In the genomic region with DNA sequence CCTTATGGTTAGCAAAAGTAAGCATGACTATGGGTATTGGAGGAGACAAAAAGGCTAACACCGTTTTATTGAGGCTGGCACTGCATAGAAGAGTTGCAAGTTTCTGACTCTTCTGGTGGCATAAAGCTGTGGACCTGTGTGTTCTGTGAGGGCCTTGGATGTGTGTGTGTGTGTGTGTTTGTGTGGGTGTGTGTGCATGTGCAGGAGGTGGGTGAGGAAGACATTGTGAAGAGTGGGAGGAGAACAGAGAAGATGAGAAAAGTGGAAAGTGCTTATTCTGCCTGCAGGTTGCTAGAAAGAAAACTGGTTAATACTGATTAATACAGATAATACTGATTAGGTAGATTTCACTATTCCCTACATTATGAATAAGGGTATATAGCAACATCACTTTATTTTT, we compare ENCODE assay signal across 34 cellular contexts.
"Had no signal": no experiment of that assay in that cellular context is flagged by ENCODE, and none has a peak within 500 bp of the region (broad histone marks: within the 10 kb centered on the region; RNA-seq: fewer than 3 reads in every experiment).

No MANE protein-coding gene starts in this region.

- H3K27me3 ChIP-seq: adrenal gland, body of pancreas, brain microvascular endothelial cell, breast epithelium had no signal

- DNase-seq: activated B cell treated with CpG ODN at 0.5 μM for 24 hours; activated CD4-positive, alpha-beta memory T cell treated with anti-CD3 and anti-CD28 coated beads for 36 hours; activated CD4-positive, alpha-beta T cell treated with anti-CD3 and anti-CD28 coated beads for 4 hours; activated CD4-positive, alpha-beta T cell treated with anti-CD3 and anti-CD28 coated beads, Interleukin-2, amount 10 ng/mL, durations not matched to agents 24 days and 14 days; activated CD4-positive, alpha-beta T cell treated with anti-CD3 and anti-CD28 coated beads, Interleukin-2, amount 50 U/mL, for 1 hour; activated CD4-positive, alpha-beta T cell treated with anti-CD3 and anti-CD28 coated beads, Interleukin-2, amount 50 U/mL, for 4 hours; activated CD4-positive, CD25-positive, alpha-beta regulatory T cell treated with anti-CD3 and anti-CD28 coated beads, Interleukin-2, amount 50 U/mL, for 72 hours; activated CD8-positive, alpha-beta memory T cell treated with anti-CD3 and anti-CD28 coated beads, Interleukin-2, amount 50 U/mL, for 4 hours; activated CD8-positive, alpha-beta T cell treated with anti-CD3 and anti-CD28 coated beads for 36 hours; activated effector memory CD4-positive, alpha-beta T cell treated with anti-CD3 and anti-CD28 coated beads, Interleukin-2, amount 50 U/mL, for 16 hours; activated gamma-delta T cell treated with Interleukin-2 at 50 U/mL for 16 hours; activated naive CD4-positive, alpha-beta T cell; activated naive CD4-positive, alpha-beta T cell treated with anti-CD3 and anti-CD28 coated beads for 36 hours; activated naive CD4-positive, alpha-beta T cell treated with anti-CD3 and anti-CD28 coated beads, Interleukin-2, amount 50 U/mL, for 16 hours; activated naive CD8-positive, alpha-beta T cell treated with anti-CD3 and anti-CD28 coated beads for 36 hours; activated T-cell treated with anti-CD3 and anti-CD28 coated beads for 4 hours; activated T-cell treated with anti-CD3 and anti-CD28 coated beads, Interleukin-2, amount 50 U/mL, for 1 hour; activated T-cell treated with anti-CD3 and anti-CD28 coated beads, Interleukin-2, amount 50 U/mL, for 4 hours; activated T-cell treated with anti-CD3 and anti-CD28 coated beads, Interleukin-2, amount 50 U/mL, for 72 hours; adrenal gland; amniotic stem cell; aorta; body of pancreas; brain microvascular endothelial cell; central memory CD4-positive, alpha-beta T cell; T-helper 17 cell; T1000 had no signal

- H3K9me3 ChIP-seq: adrenal gland, body of pancreas, breast epithelium had no signal

- H3K36me3 ChIP-seq: adrenal gland, brain microvascular endothelial cell, breast epithelium had no signal

- ATAC-seq: activated CD8-positive, alpha-beta T cell treated with anti-CD3 and anti-CD28 coated beads for 36 hours; activated naive CD4-positive, alpha-beta T cell treated with anti-CD3 and anti-CD28 coated beads, Interleukin-2, amount 50 U/mL, for 72 hours; activated T-cell treated with anti-CD3 and anti-CD28 coated beads, Interleukin-2, amount 50 U/mL, for 4 hours; activated T-cell treated with anti-CD3 and anti-CD28 coated beads, Interleukin-2, amount 50 U/mL, for 72 hours; activated T-helper 17 cell treated with anti-CD3 and anti-CD28 coated beads, Interleukin-2, amount 50 U/mL, for 72 hours; body of pancreas; T-helper 17 cell had no signal

- H3K4me1 ChIP-seq: adrenal gland, body of pancreas, breast epithelium had no signal

- H3K4me3 ChIP-seq: adrenal gland, body of pancreas, breast epithelium had no signal

- H3K27ac ChIP-seq: adrenal gland, body of pancreas, brain microvascular endothelial cell, breast epithelium, VCaP had no signal

- FAIRE-seq: astrocyte, colon, TTC549 had no signal
